ENCODE assay signal across 30 cellular contexts in the genomic region with DNA sequence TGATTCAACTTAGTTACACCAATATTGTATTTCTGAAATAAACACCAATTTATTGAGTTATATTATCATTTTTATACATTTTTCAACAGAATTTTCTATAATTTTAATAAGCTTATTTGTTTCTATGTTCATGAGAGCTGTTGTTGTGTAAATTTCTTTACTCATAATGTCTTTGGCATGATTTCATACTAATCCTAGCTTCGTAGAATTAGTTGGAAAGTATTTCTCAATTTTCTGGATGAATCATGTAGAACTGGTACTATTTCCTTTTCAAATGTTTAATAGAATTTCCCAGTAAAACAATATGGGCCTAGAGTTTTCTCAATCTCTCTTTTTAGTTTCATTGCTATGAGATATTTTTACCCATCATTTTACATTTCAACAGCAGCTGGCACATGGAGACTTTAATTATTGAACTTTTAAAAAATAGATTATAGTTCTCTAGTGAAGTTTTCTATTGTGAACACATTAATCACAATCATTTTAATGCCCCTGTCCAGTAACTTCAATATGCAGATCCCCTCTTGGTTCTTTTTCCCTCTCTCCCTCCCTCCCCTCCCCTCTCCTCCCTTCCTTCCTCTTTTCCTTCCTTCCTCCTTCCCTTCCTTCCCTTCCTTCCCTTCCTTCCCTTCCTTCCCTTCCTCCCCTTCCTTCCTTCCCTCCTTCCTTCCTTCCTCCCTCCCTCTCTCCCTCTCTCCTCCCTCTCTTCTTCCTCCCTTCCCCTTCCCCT.
"Had no signal": no experiment of that assay in that cellular context is flagged by ENCODE, and none has a peak within 500 bp of the region (broad histone marks: within the 10 kb centered on the region; RNA-seq: fewer than 3 reads in every experiment).

No MANE protein-coding gene starts in this region.

- H3K36me3 Mint-ChIP-seq: naive B cell; naive thymus-derived CD8-positive, alpha-beta T cell; neural progenitor cell; stimulated activated memory B cell treated with anti-CD40 and anti-IgM and Interleukin-4, amounts not matched to agents 10 μg/mL and 1 μg/mL and 100 μg/mL, for 72 hours; type B pancreatic cell had no signal

- H3K36me3 ChIP-seq: neural progenitor cell, ovary, spleen, suprapubic skin, tibial artery, transverse colon, upper lobe of right lung, uterus had no signal

- DNase-seq: naive B cell; naive thymus-derived CD8-positive, alpha-beta T cell; occipital lobe; ovary; posterior cingulate gyrus; psoas muscle; right cardiac atrium; spleen; stimulated activated CD4-positive, alpha-beta T cell treated with anti-CD3 and anti-CD28 coated beads, Interleukin-12 subunit alpha, Interleukin-12 subunit beta, amount 100 ng/mL, for 4 hours; stimulated activated CD4-positive, alpha-beta T cell treated with anti-CD3 and anti-CD28 coated beads, Interleukin-1b, Interleukin-23, amount 100 ng/mL, for 48 hours; stimulated activated CD4-positive, alpha-beta T cell treated with anti-CD3 and anti-CD28 coated beads, Interleukin-4, amount 100 ng/mL, for 1 hour; stimulated activated CD4-positive, alpha-beta T cell treated with anti-CD3 and anti-CD28 coated beads, Interleukin-4, amount 100 ng/mL, for 4 hours; stimulated activated CD8-positive, alpha-beta memory T cell treated with anti-CD3 and anti-CD28 coated beads, Interleukin-4, amount 100 ng/mL, for 48 hours; stimulated activated naive CD4-positive, alpha-beta T cell; stimulated activated naive CD8-positive, alpha-beta T cell treated with anti-CD3 and anti-CD28 coated beads, Interleukin-15, Interleukin-2, amounts not matched to agents 100 U/mL and 50 U/mL, for 24 hours; substantia nigra; testis; tibial artery; transverse colon; upper lobe of right lung; uterus had no signal

- H3K27me3 Mint-ChIP-seq: naive B cell; naive thymus-derived CD8-positive, alpha-beta T cell; progenitor cell of endocrine pancreas; stimulated activated memory B cell treated with anti-CD40 and anti-IgM and Interleukin-4, amounts not matched to agents 10 μg/mL and 1 μg/mL and 100 μg/mL, for 72 hours; type B pancreatic cell had no signal

- ATAC-seq: naive thymus-derived CD8-positive, alpha-beta T cell; psoas muscle; right cardiac atrium; sciatic nerve; stimulated activated memory B cell treated with anti-CD40 and anti-IgM and Interleukin-4, amounts not matched to agents 10 μg/mL and 1 μg/mL and 100 μg/mL, for 72 hours; stimulated activated naive CD8-positive, alpha-beta T cell treated with anti-CD3 and anti-CD28 coated beads, Interleukin-15, Interleukin-2, amounts not matched to agents 100 U/mL and 50 U/mL, for 24 hours; upper lobe of right lung had no signal

- H3K27me3 ChIP-seq: neural progenitor cell, ovary, spleen, suprapubic skin, testis, tibial artery, transverse colon, upper lobe of right lung, uterus had no signal

- H3K4me3 Mint-ChIP-seq: naive B cell; naive thymus-derived CD8-positive, alpha-beta T cell; nephron; neural progenitor cell; stimulated activated memory B cell treated with anti-CD40 and anti-IgM and Interleukin-4, amounts not matched to agents 10 μg/mL and 1 μg/mL and 100 μg/mL, for 72 hours; type B pancreatic cell had no signal

- H3K27ac Mint-ChIP-seq: naive thymus-derived CD8-positive, alpha-beta T cell; nephron; neural progenitor cell; progenitor cell of endocrine pancreas; stimulated activated memory B cell treated with anti-CD40 and anti-IgM and Interleukin-4, amounts not matched to agents 10 μg/mL and 1 μg/mL and 100 μg/mL, for 72 hours; type B pancreatic cell had no signal

- H3K9me3 Mint-ChIP-seq: nephron, neural progenitor cell, type B pancreatic cell had no signal

- H3K4me1 Mint-ChIP-seq: naive B cell; naive thymus-derived CD8-positive, alpha-beta T cell; stimulated activated memory B cell treated with anti-CD40 and anti-IgM and Interleukin-4, amounts not matched to agents 10 μg/mL and 1 μg/mL and 100 μg/mL, for 72 hours had no signal

- H3K4me3 ChIP-seq: neural progenitor cell, ovary, psoas muscle, skin epidermis, smooth muscle cell, spleen, suprapubic skin, testis, tibial artery, transverse colon, upper lobe of right lung, uterus had no signal
